In genomic region chr17:17692353-17693252, GRCh38 we compare ENCODE assay signal across 8 cellular contexts. TPM values are rescaled to one million over a fixed set of nuclear protein-coding genes. Genes with fewer than 3 reads are reported as not detected.
DNase-seq lines count a peak whose midpoint lies in the region; ATAC-seq and TF ChIP-seq lines count a peak whose summit lies in the region.

No MANE protein-coding gene starts in this region.

- no peak overlapping the region for H4K12ac ChIP-seq in trophoblast cell (ENCODE audit: low read depth, low read length)

- no peak overlapping the region for H4K8ac ChIP-seq in trophoblast cell (ENCODE audit: low read depth, low read length)

- no peak overlapping the region for H3K23ac ChIP-seq in trophoblast cell (ENCODE audit: low read length)

- H3K4ac ChIP-seq in trophoblast cell (ENCODE audit: low read depth, low read length): no peak overlapping the region

- H3K18ac ChIP-seq in trophoblast cell (ENCODE audit: low read length): no peak overlapping the region

- H3K9me3 ChIP-seq in endocrine pancreas (ENCODE audit: control insufficient read depth, low read length) (no peaks in the 10 kb centered on the region), trophoblast cell (ENCODE audit: insufficient read depth, low read depth, low read length) (no peaks in the 10 kb centered on the region)

- no CpG with 5 or more reads among the region's 9 CpGs for WGBS in trophoblast cell (ENCODE audit: extremely low coverage, insufficient coverage, insufficient read length)

- DNase-seq in GM12865 (ENCODE audit: low read depth) (no peak), OCI-M1 (lab: John Stamatoyannopoulos, UW) (peak; percentile 7), trophoblast cell (no peak), EL (no peak), NCI-H1930 (lab: John Stamatoyannopoulos, UW) (no peak)
- DNase-seq in stimulated activated CD4-positive, alpha-beta T cell treated with anti-CD3 and anti-CD28 coated beads, Interleukin-4, amount 100 ng/mL, for 24 hours: no peak

- no peak overlapping the region for H2BK120ac ChIP-seq in trophoblast cell (ENCODE audit: insufficient read depth, low read length, poor library complexity)

- TF ChIP-seq CTCF in GM12865 (IDR thresholded peaks at IDR 0.05; ENCODE audit: insufficient read depth, low read depth, low read length, missing control alignments): no peak

- no peak overlapping the region for H4K91ac ChIP-seq in trophoblast cell (ENCODE audit: low read depth, low read length)

- H3K4me1 ChIP-seq in endocrine pancreas (ENCODE audit: control insufficient read depth, insufficient read depth, low read length) (peaks cover 3% of the 10 kb centered on the region), trophoblast cell (ENCODE audit: control insufficient read depth in 1 of 2, insufficient read depth in 2 of 2, low read length in 2 of 2) (peaks cover 23 to 40% of the 10 kb centered on the region in 2 experiments)

- H3K4me2 ChIP-seq in trophoblast cell (ENCODE audit: low read length): peak overlapping the region; percentile 3

- no peak overlapping the region for H3K14ac ChIP-seq in trophoblast cell (ENCODE audit: low read length)

- H2BK5ac ChIP-seq in trophoblast cell (ENCODE audit: low read depth, low read length, poor library complexity): no peak overlapping the region

- H3K4me3 ChIP-seq in GM12865 (ENCODE audit: low read depth, low read length) (peak overlapping the region; percentile 36), endocrine pancreas (ENCODE audit: control insufficient read depth, insufficient read depth, low read length) (no peak overlapping the region), trophoblast cell (ENCODE audit: low read depth, low read length) (no peak overlapping the region)

- no peak overlapping the region for H2AK5ac ChIP-seq in trophoblast cell (ENCODE audit: low read length)

- H3K27ac ChIP-seq in trophoblast cell (ENCODE audit: low read depth, low read length): peak overlapping the region; percentile 75

- H3K79me1 ChIP-seq in trophoblast cell (ENCODE audit: low read length): peaks cover 14% of the 10 kb centered on the region

- H3K27me3 ChIP-seq in endocrine pancreas (ENCODE audit: control insufficient read depth, insufficient read depth, low read length) (no peaks in the 10 kb centered on the region), trophoblast cell (ENCODE audit: insufficient read depth, low read length) (no peaks in the 10 kb centered on the region)

- peaks cover 13% of the 10 kb centered on the region for H3K79me2 ChIP-seq in trophoblast cell (ENCODE audit: control insufficient read depth, insufficient read depth, low read length, poor library complexity)

- no peak overlapping the region for H2AFZ ChIP-seq in trophoblast cell (ENCODE audit: insufficient read depth, low read length, poor library complexity)

- no peak for ATAC-seq in GM21737 (IDR thresholded peaks at IDR 0.05; ENCODE audit: unreplicated experiment)

- peak overlapping the region; percentile 10 for H3K9ac ChIP-seq in endocrine pancreas (ENCODE audit: control insufficient read depth, insufficient read depth, low read length)
- no peak overlapping the region for H3K9ac ChIP-seq in trophoblast cell (ENCODE audit: low read length)

- no peak overlapping the region for H2BK12ac ChIP-seq in trophoblast cell (ENCODE audit: low read length)

- H3K36me3 ChIP-seq in endocrine pancreas (ENCODE audit: control insufficient read depth, insufficient read depth, low read length) (no peaks in the 10 kb centered on the region), trophoblast cell (ENCODE audit: control insufficient read depth in 1 of 2, insufficient read depth in 2 of 2, low read length in 2 of 2) (peaks cover 0 to 2% of the 10 kb centered on the region in 2 experiments)

RNA-seq across cellular contexts. Expression of gene RAI1, which starts 11.3 kb away (rescaled TPM):
- polyA plus RNA-seq in trophoblast cell (2013): 16.7 and 17.4 TPM in 2 replicates
